Comparison of ENCODE assay signal across 8 cellular contexts in genomic region chr3:193563999-193564398, GRCh38. TPM values are rescaled to one million over a fixed set of nuclear protein-coding genes. Genes with fewer than 3 reads are reported as not detected.
DNase-seq lines count a peak whose midpoint lies in the region; ATAC-seq and TF ChIP-seq lines count a peak whose summit lies in the region.
"Had no signal": no experiment of that assay in that cellular context is flagged by ENCODE, and none has a peak within 500 bp of the region (broad histone marks: within the 10 kb centered on the region; RNA-seq: fewer than 3 reads in every experiment).

No MANE protein-coding gene starts in this region.

- DNase-seq in Daoy (ENCODE audit: low read depth), result peak; percentile 24
- peak; percentile 73 for DNase-seq in HT-29 (ENCODE audit: low spot score)
- no peak for DNase-seq in astrocyte of the cerebellum (ENCODE audit: low read depth)
- peak in 1 of 2 donors; percentile 53 for DNase-seq in left lung
- no peak for DNase-seq in C1 segment of cervical spinal cord (lab: John Stamatoyannopoulos, UW)
- no peak for DNase-seq in activated CD4-positive, alpha-beta T cell treated with anti-CD3 and anti-CD28 coated beads, Interleukin-2, amount 50 U/mL, for 4 hours

- H3K36me3 ChIP-seq in left lung, result no peaks in the 10 kb centered on the region
- H3K36me3 ChIP-seq: ascending aorta had no signal

- no peaks in the 10 kb centered on the region for H3K9me3 ChIP-seq in left lung
- H3K9me3 ChIP-seq: ascending aorta had no signal

- intact Hi-C loops in left lung (cut with DNase I), result loop anchor here in 1 of 2 donors (10.0 kb wide), 1 partner anchor 99 kb away; no protein-coding TSS in a partner anchor

- H3K4me1 ChIP-seq in left lung, result no peaks in the 10 kb centered on the region
- H3K4me1 ChIP-seq: ascending aorta had no signal

- ATAC-seq in left lung, result peak; percentile 95
- no peak for ATAC-seq in GM18505 (IDR thresholded peaks at IDR 0.05; ENCODE audit: unreplicated experiment)

- TF ChIP-seq CTCF in astrocyte of the cerebellum (IDR thresholded peaks at IDR 0.05; ENCODE audit: low read depth, low read length, missing control alignments) (peak; percentile 6), left lung (IDR thresholded peaks at IDR 0.05) (peak in 1 of 2 donors; percentile 17)

- no peak for TF ChIP-seq POLR2A in GM18505 (IDR thresholded peaks at IDR 0.05; ENCODE audit: borderline replicate concordance, extremely low read depth, insufficient read depth, insufficient read length)

- H3K4me3 ChIP-seq in astrocyte of the cerebellum (ENCODE audit: low read depth, low read length) (no peak overlapping the region), left lung (no peak overlapping the region)
- H3K4me3 ChIP-seq: ascending aorta had no signal

- no peaks in the 10 kb centered on the region for H3K27me3 ChIP-seq in left lung
- H3K27me3 ChIP-seq: ascending aorta had no signal

- no peak overlapping the region for H3K27ac ChIP-seq in left lung
- H3K27ac ChIP-seq: ascending aorta had no signal

- in situ Hi-C loops in astrocyte of the cerebellum (cut with HindIII; ENCODE audit: low sequenced_read_pairs), result no loop called here

RNA-seq across cellular contexts. Expression of gene ATP13A4, which starts 9.3 kb away (rescaled TPM):
- not detected in 2 replicates for total RNA-seq in Daoy (2014; rRNA removed; shearing (Covaris generic))
- 0.23 TPM in 2 replicates for total RNA-seq in HT-29 (2014; rRNA removed; shearing (Covaris generic))
- total RNA-seq in left lung, result 100 to 1,000 TPM in 1 of 2 donors, 10 to 100 TPM in 1; 74.1 to 262 TPM
- total RNA-seq: ascending aorta had no signal

RNA-seq across cellular contexts. Expression of gene OPA1, which starts 29.0 kb away (rescaled TPM):
- total RNA-seq in Daoy (2014; rRNA removed; shearing (Covaris generic)), result 94.2 and 118 TPM in 2 replicates
- total RNA-seq in HT-29 (2014; rRNA removed; shearing (Covaris generic)), result 31.4 and 35.9 TPM in 2 replicates
- 10 to 100 TPM; 45.3 to 48.3 TPM for total RNA-seq in left lung

Comparison
In these comparisons a context has a peak if more than half of its experiments do, and no peak if none do; other contexts are left out.
1. DNase-seq: peak in Daoy (single experiment) and HT-29 (single experiment); none in astrocyte of the cerebellum (single experiment), C1 segment of cervical spinal cord (0 of 14) and activated CD4-positive, alpha-beta T cell treated with anti-CD3 and anti-CD28 coated beads, Interleukin-2, amount 50 U/mL, for 4 hours (0 of 2).
2. RNA of gene ATP13A4, which starts 9.3 kb away (total RNA-seq): 74.1 to 262 TPM in left lung; 0.23 TPM in HT-29 and not detected in Daoy; every median in the first group is over 10 times any median in the second.